14 cellular contexts compared by ENCODE assay signal in the genomic region with DNA sequence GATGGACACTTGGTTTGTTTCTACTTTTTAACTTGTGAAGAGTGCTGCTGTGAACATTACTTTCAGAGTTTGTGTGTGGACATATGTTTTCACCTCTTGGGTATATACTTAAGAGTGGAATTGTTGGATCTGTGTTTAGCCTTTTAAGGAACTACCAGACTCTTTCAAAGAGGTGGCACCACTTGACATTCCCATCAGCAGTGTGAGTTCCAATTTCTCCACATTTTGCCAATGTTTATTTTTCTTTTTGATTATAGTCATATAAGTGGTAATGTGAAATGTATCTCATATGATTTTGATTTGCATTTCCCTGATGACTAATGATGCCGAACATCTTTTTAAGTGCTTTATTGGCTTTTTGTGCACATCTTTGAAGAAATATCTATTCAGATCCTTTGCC.
"Had no signal": no experiment of that assay in that cellular context is flagged by ENCODE, and none has a peak within 500 bp of the region (broad histone marks: within the 10 kb centered on the region; RNA-seq: fewer than 3 reads in every experiment).

No MANE protein-coding gene starts in this region.

- H3K36me3 Mint-ChIP-seq: stimulated activated effector memory CD8-positive, alpha-beta T cell treated with anti-CD3 and anti-CD28 coated beads, Interleukin-12 subunit alpha, Interleukin-12 subunit beta, amount 100 ng/mL, for 72 hours had no signal

- H3K27ac Mint-ChIP-seq: activated naive CD4-positive, alpha-beta T cell treated with anti-CD3 and anti-CD28 coated beads for 36 hours; activated naive CD8-positive, alpha-beta T cell treated with anti-CD3 and anti-CD28 coated beads, Interleukin-2, amount 50 U/mL, for 24 hours; activated T-helper 17 cell treated with anti-CD3 and anti-CD28 coated beads, Interleukin-2, amount 50 U/mL, for 72 hours; endodermal cell; immature natural killer cell; natural killer cell treated with Interleukin-12 subunit alpha and Interleukin-12 subunit beta and Interleukin-15 and Interleukin-18, amount 100 ng/mL, for 72 hours; stimulated activated effector memory CD8-positive, alpha-beta T cell treated with anti-CD3 and anti-CD28 coated beads, Interleukin-12 subunit alpha, Interleukin-12 subunit beta, amount 100 ng/mL, for 72 hours had no signal

- H3K27me3 ChIP-seq: cardiac muscle cell, dorsolateral prefrontal cortex had no signal

- H3K4me3 Mint-ChIP-seq: activated naive CD4-positive, alpha-beta T cell treated with anti-CD3 and anti-CD28 coated beads for 36 hours; activated naive CD8-positive, alpha-beta T cell treated with anti-CD3 and anti-CD28 coated beads, Interleukin-2, amount 50 U/mL, for 24 hours; activated T-helper 17 cell treated with anti-CD3 and anti-CD28 coated beads, Interleukin-2, amount 50 U/mL, for 72 hours; endodermal cell; immature natural killer cell; natural killer cell treated with Interleukin-12 subunit alpha and Interleukin-12 subunit beta and Interleukin-15 and Interleukin-18, amount 100 ng/mL, for 72 hours; stimulated activated effector memory CD8-positive, alpha-beta T cell treated with anti-CD3 and anti-CD28 coated beads, Interleukin-12 subunit alpha, Interleukin-12 subunit beta, amount 100 ng/mL, for 72 hours had no signal

- H3K4me1 Mint-ChIP-seq: activated naive CD8-positive, alpha-beta T cell treated with anti-CD3 and anti-CD28 coated beads, Interleukin-2, amount 50 U/mL, for 24 hours; endodermal cell had no signal

- H3K27me3 Mint-ChIP-seq: activated naive CD8-positive, alpha-beta T cell treated with anti-CD3 and anti-CD28 coated beads, Interleukin-2, amount 50 U/mL, for 24 hours; activated T-helper 17 cell treated with anti-CD3 and anti-CD28 coated beads, Interleukin-2, amount 50 U/mL, for 72 hours; natural killer cell treated with Interleukin-12 subunit alpha and Interleukin-12 subunit beta and Interleukin-15 and Interleukin-18, amount 100 ng/mL, for 72 hours had no signal

- DNase-seq: activated CD4-positive, alpha-beta T cell treated with anti-CD3 and anti-CD28 coated beads, Interleukin-2, amount 50 U/mL, for 4 hours; activated naive CD4-positive, alpha-beta T cell treated with anti-CD3 and anti-CD28 coated beads for 36 hours; activated naive CD8-positive, alpha-beta T cell treated with anti-CD3 and anti-CD28 coated beads, Interleukin-2, amount 50 U/mL, for 24 hours; dorsolateral prefrontal cortex; endodermal cell; foreskin melanocyte; head of caudate nucleus; immature natural killer cell; T1000 had no signal

- H3K9me3 Mint-ChIP-seq: immature natural killer cell; natural killer cell treated with Interleukin-12 subunit alpha and Interleukin-12 subunit beta and Interleukin-15 and Interleukin-18, amount 100 ng/mL, for 72 hours; stimulated activated effector memory CD8-positive, alpha-beta T cell treated with anti-CD3 and anti-CD28 coated beads, Interleukin-12 subunit alpha, Interleukin-12 subunit beta, amount 100 ng/mL, for 72 hours had no signal

- H3K4me3 ChIP-seq: cardiac muscle cell, dorsolateral prefrontal cortex had no signal

- ATAC-seq: activated CD4-positive, CD25-positive, alpha-beta regulatory T cell treated with anti-CD3 and anti-CD28 coated beads, Interleukin-2, amount 50 U/mL, for 24 hours; activated naive CD8-positive, alpha-beta T cell treated with anti-CD3 and anti-CD28 coated beads, Interleukin-2, amount 50 U/mL, for 24 hours; activated T-helper 17 cell treated with anti-CD3 and anti-CD28 coated beads, Interleukin-2, amount 50 U/mL, for 72 hours; natural killer cell treated with Interleukin-12 subunit alpha and Interleukin-12 subunit beta and Interleukin-15 and Interleukin-18, amount 100 ng/mL, for 72 hours; stimulated activated effector memory CD8-positive, alpha-beta T cell treated with anti-CD3 and anti-CD28 coated beads, Interleukin-12 subunit alpha, Interleukin-12 subunit beta, amount 100 ng/mL, for 72 hours had no signal

- H3K27ac ChIP-seq: cardiac muscle cell had no signal
